Comparison of ENCODE assay signal across 27 cellular contexts in genomic region chr20:37513764-37514359, GRCh38. TPM values are rescaled to one million over a fixed set of nuclear protein-coding genes. Genes with fewer than 3 reads are reported as not detected.
DNase-seq lines count a peak whose midpoint lies in the region; ATAC-seq and TF ChIP-seq lines count a peak whose summit lies in the region.
"Had no signal": no experiment of that assay in that cellular context is flagged by ENCODE, and none has a peak within 500 bp of the region (broad histone marks: within the 10 kb centered on the region; RNA-seq: fewer than 3 reads in every experiment).

No MANE protein-coding gene starts in this region.

- H3K27ac ChIP-seq in gastrocnemius medialis = peak overlapping the region in 3 of 4 donors; percentile 98
- no peak overlapping the region for H3K27ac ChIP-seq in effector memory CD4-positive, alpha-beta T cell (ENCODE audit: insufficient read depth, low read length, poor library complexity, severe bottlenecking)
- H3K27ac ChIP-seq in uterus = no peak overlapping the region
- H3K27ac ChIP-seq: C4-2B, GM23248, KMS-11, RWPE1 had no signal

- H3K4me3 ChIP-seq in gastrocnemius medialis (no peak overlapping the region), uterus (no peak overlapping the region)
- H3K4me3 ChIP-seq in effector memory CD4-positive, alpha-beta T cell (ENCODE audit: insufficient read depth, low read depth, low read length, poor library complexity, severe bottlenecking) = no peak overlapping the region
- H3K4me3 ChIP-seq: GM23248 had no signal

- H3K4me1 Mint-ChIP-seq in stimulated activated naive CD8-positive, alpha-beta T cell treated with anti-CD3 and anti-CD28 coated beads, Interleukin-15, amount 100 ng/mL, for 72 hours = peaks cover 4% of the 10 kb centered on the region

- intact Hi-C loops in gastrocnemius medialis (cut with DNase I; ENCODE audit: low total_unique reads) = no loop called here
- intact Hi-C loops in uterus (cut with DNase I; ENCODE audit: low total_unique reads) = no loop called here

- in situ Hi-C loops in gastrocnemius medialis (cut with MboI; ENCODE audit: low sequenced_read_pairs in 4 of 4) = no loop called here

- H3K27me3 ChIP-seq in gastrocnemius medialis (no peaks in the 10 kb centered on the region), uterus (no peaks in the 10 kb centered on the region)
- no peaks in the 10 kb centered on the region for H3K27me3 ChIP-seq in effector memory CD4-positive, alpha-beta T cell (replicated peaks; ENCODE audit: control insufficient read depth, insufficient read depth, low read length, poor library complexity, severe bottlenecking)

- TF ChIP-seq CTCF in gastrocnemius medialis (IDR thresholded peaks at IDR 0.05 in 4 of 5, conservative IDR thresholded peaks at IDR 0.05 in 1 of 5) (no peak), uterus (IDR thresholded peaks at IDR 0.05) (no peak)

- TF ChIP-seq POLR2A in gastrocnemius medialis (IDR thresholded peaks at IDR 0.05) = no peak
- TF ChIP-seq POLR2A in uterus (IDR thresholded peaks at IDR 0.05) = no peak

- no peak overlapping the region for H3K4me3 Mint-ChIP-seq in stimulated activated naive CD8-positive, alpha-beta T cell treated with anti-CD3 and anti-CD28 coated beads, Interleukin-15, amount 100 ng/mL, for 72 hours
- H3K4me3 Mint-ChIP-seq: B cell; CD8-positive, alpha-beta T cell; IgD-negative memory B cell had no signal

- H3K9me3 Mint-ChIP-seq in stimulated activated naive CD8-positive, alpha-beta T cell treated with anti-CD3 and anti-CD28 coated beads, Interleukin-15, amount 100 ng/mL, for 72 hours = no peaks in the 10 kb centered on the region
- H3K9me3 Mint-ChIP-seq: CD8-positive, alpha-beta T cell; IgD-negative memory B cell had no signal

- ATAC-seq in stimulated activated naive CD8-positive, alpha-beta T cell treated with anti-CD3 and anti-CD28 coated beads, Interleukin-15, amount 100 ng/mL, for 72 hours = no peak
- ATAC-seq in stimulated activated naive CD8-positive, alpha-beta T cell treated with anti-CD3 and anti-CD28 coated beads, Interleukin-15, Interleukin-2, amounts not matched to agents 100 U/mL and 50 U/mL, for 24 hours = no peak
- ATAC-seq in gastrocnemius medialis = no peak
- no peak for ATAC-seq in HG02571 (IDR thresholded peaks at IDR 0.05; ENCODE audit: unreplicated experiment)
- ATAC-seq: CD8-positive, alpha-beta T cell; Panc1 had no signal

- H3K9me3 ChIP-seq in gastrocnemius medialis (no peaks in the 10 kb centered on the region), uterus (no peaks in the 10 kb centered on the region)
- no peaks in the 10 kb centered on the region for H3K9me3 ChIP-seq in effector memory CD4-positive, alpha-beta T cell (ENCODE audit: control insufficient read depth, low read length)

- H3K27ac Mint-ChIP-seq in stimulated activated naive CD8-positive, alpha-beta T cell treated with anti-CD3 and anti-CD28 coated beads, Interleukin-15, amount 100 ng/mL, for 72 hours = peak overlapping the region; percentile 15 to 22
- H3K27ac Mint-ChIP-seq: B cell; CD8-positive, alpha-beta T cell; IgD-negative memory B cell had no signal

- H3K4me1 ChIP-seq in gastrocnemius medialis (peaks cover 51 to 52% of the 10 kb centered on the region in 2 donors), uterus (no peaks in the 10 kb centered on the region)
- no peaks in the 10 kb centered on the region for H3K4me1 ChIP-seq in effector memory CD4-positive, alpha-beta T cell (ENCODE audit: control insufficient read depth, insufficient read depth, low read length, poor library complexity, severe bottlenecking)

- no peak for DNase-seq in stimulated activated naive CD8-positive, alpha-beta T cell treated with anti-CD3 and anti-CD28 coated beads, Interleukin-15, amount 100 ng/mL, for 72 hours
- DNase-seq in stimulated activated naive CD8-positive, alpha-beta T cell treated with anti-CD3 and anti-CD28 coated beads, Interleukin-15, Interleukin-2, amounts not matched to agents 100 U/mL and 50 U/mL, for 24 hours = no peak
- peak; percentile 44 for DNase-seq in NCI-H2227 treated with DMSO at 0.1 percent for 48 hours (lab: John Stamatoyannopoulos, UW)
- DNase-seq in mesenteric fat pad (ENCODE audit: low spot score) = peak; percentile 59
- DNase-seq in gastrocnemius medialis = no peak
- DNase-seq in effector memory CD4-positive, alpha-beta T cell = no peak
- no peak for DNase-seq in uterus
- DNase-seq: CD8-positive, alpha-beta T cell; DMS153; DND-41; GM23248; H7; NCI-H1092 treated with DMSO at 0.1 percent for 48 hours; NCI-H1436 treated with DMSO at 0.1 percent for 48 hours; NCI-H187 treated with DMSO at 0.1 percent for 48 hours; NCI-H446 treated with DMSO at 0.1 percent for 48 hours; NCI-H526; SHP77 treated with DMSO at 0.1 percent for 48 hours; T-helper 1 cell had no signal

- peaks cover 0 to 45% of the 10 kb centered on the region in 2 donors for H3K36me3 ChIP-seq in gastrocnemius medialis
- peaks cover 17% of the 10 kb centered on the region for H3K36me3 ChIP-seq in effector memory CD4-positive, alpha-beta T cell (ENCODE audit: control insufficient read depth, insufficient read depth, low read length)
- no peaks in the 10 kb centered on the region for H3K36me3 ChIP-seq in uterus

- no peaks in the 10 kb centered on the region for H3K27me3 Mint-ChIP-seq in stimulated activated naive CD8-positive, alpha-beta T cell treated with anti-CD3 and anti-CD28 coated beads, Interleukin-15, amount 100 ng/mL, for 72 hours
- H3K27me3 Mint-ChIP-seq: B cell, IgD-negative memory B cell had no signal

RNA-seq across cellular contexts. Expression of gene NNAT, which starts 7.2 kb away (rescaled TPM):
- total RNA-seq in mesenteric fat pad = 27.3 TPM
- total RNA-seq in gastrocnemius medialis = 1 to 10 TPM in 3 of 4 donors, not detected in 1; 1.2 to 4.4 (median 2.4) TPM
- total RNA-seq in uterus = 10 to 100 TPM in 1 of 4 donors, 1 to 10 TPM in 1, not detected in 2; 1.5 to 10.5 TPM
- total RNA-seq: B cell; CD8-positive, alpha-beta T cell; GM23248; OCI-LY7 had no signal

RNA-seq across cellular contexts. Expression of gene BLCAP, which starts 13.8 kb away (rescaled TPM):
- 148 TPM for total RNA-seq in mesenteric fat pad
- total RNA-seq in gastrocnemius medialis = 100 to 1,000 TPM; 222 to 583 (median 280) TPM
- total RNA-seq in uterus = 10 to 100 TPM; 16.4 to 62.9 (median 37.7) TPM

Comparison
In these comparisons a context has a peak if more than half of its experiments do, and no peak if none do; other contexts are left out.
1. DNase-seq: peak in NCI-H2227 treated with DMSO at 0.1 percent for 48 hours (single experiment) and mesenteric fat pad (single experiment); none in stimulated activated naive CD8-positive, alpha-beta T cell treated with anti-CD3 and anti-CD28 coated beads, Interleukin-15, amount 100 ng/mL, for 72 hours (0 of 2), stimulated activated naive CD8-positive, alpha-beta T cell treated with anti-CD3 and anti-CD28 coated beads, Interleukin-15, Interleukin-2, amounts not matched to agents 100 U/mL and 50 U/mL, for 24 hours (single experiment), gastrocnemius medialis (0 of 2), effector memory CD4-positive, alpha-beta T cell (0 of 3) and uterus (0 of 2).
2. H3K27ac ChIP-seq: peak in gastrocnemius medialis (3 of 4); none in effector memory CD4-positive, alpha-beta T cell (single experiment) and uterus (0 of 2).